In genomic region chr6:125843593-125843992, GRCh38 we compare ENCODE assay signal across 18 cellular contexts. TPM values are rescaled to one million over a fixed set of nuclear protein-coding genes. Genes with fewer than 3 reads are reported as not detected.
DNase-seq lines count a peak whose midpoint lies in the region; ATAC-seq and TF ChIP-seq lines count a peak whose summit lies in the region.
"Had no signal": no experiment of that assay in that cellular context is flagged by ENCODE, and none has a peak within 500 bp of the region (broad histone marks: within the 10 kb centered on the region; RNA-seq: fewer than 3 reads in every experiment).

No MANE protein-coding gene starts in this region.

- CTCF ChIA-PET in OCI-LY7 (lab: Charles Lee; ENCODE audit: unreplicated experiment), result no interaction called here
- CTCF ChIA-PET in CD4-positive, alpha-beta memory T cell (lab: Charles Lee; ENCODE audit: partially characterized antibody), result interaction anchor here (1.1 to 1.9 kb wide), 2 partner anchors 14 to 62 kb away, joined by 3 to 8 read pairs; no protein-coding TSS in a partner anchor
- CTCF ChIA-PET in CD8-positive, alpha-beta T cell (lab: Charles Lee), result no interaction called here

- H3K27ac Mint-ChIP-seq in CD4-positive, alpha-beta memory T cell, result peak overlapping the region in 2 of 7 donors; percentile 19 to 32
- H3K27ac Mint-ChIP-seq in CD8-positive, alpha-beta T cell, result no peak overlapping the region
- H3K27ac Mint-ChIP-seq: activated CD4-positive, alpha-beta T cell treated with anti-CD3 and anti-CD28 coated beads, Interleukin-2, amount 10 ng/mL, durations not matched to agents 24 days and 14 days had no signal

- peaks cover 10 to 28% (median 15%) of the 10 kb centered on the region in 4 donors for H3K4me1 Mint-ChIP-seq in CD4-positive, alpha-beta memory T cell
- peaks cover 8% of the 10 kb centered on the region for H3K4me1 Mint-ChIP-seq in CD8-positive, alpha-beta T cell (ENCODE audit: low read depth)
- H3K4me1 Mint-ChIP-seq: activated CD4-positive, alpha-beta T cell treated with anti-CD3 and anti-CD28 coated beads, Interleukin-2, amount 10 ng/mL, durations not matched to agents 24 days and 14 days had no signal

- intact Hi-C loops in OCI-LY7 (cut with micrococcal nuclease; ENCODE audit: unreplicated experiment) (no loop called here), spleen (cut with DNase I; ENCODE audit: low total_unique reads) (no loop called here)
- intact Hi-C loops in CD4-positive, alpha-beta memory T cell (cut with micrococcal nuclease), result no loop called here
- intact Hi-C loops in CD8-positive, alpha-beta T cell (cut with DNase I, micrococcal nuclease), result no loop called here

- POLR2A ChIA-PET in OCI-LY7 (lab: Charles Lee), result interaction anchor here (1.2 to 1.4 kb wide), 2 partner anchors 15 to 52 kb away, joined by 3 to 4 read pairs; no protein-coding TSS in a partner anchor
- POLR2A ChIA-PET in CD4-positive, alpha-beta memory T cell (lab: Charles Lee; ENCODE audit: partially characterized antibody), result interaction anchor here (1.5 kb wide), 1 partner anchor 9 kb away, joined by 3 read pairs; no protein-coding TSS in a partner anchor
- POLR2A ChIA-PET in CD8-positive, alpha-beta T cell (lab: Charles Lee), result interaction anchor here (1.5 kb wide), 1 partner anchor 53 kb away, joined by 5 read pairs; the partner anchor contains the start of gene NCOA7

- no peak for TF ChIP-seq CTCF in HL-60 (IDR thresholded peaks at IDR 0.05; ENCODE audit: insufficient read depth, low read length)
- TF ChIP-seq CTCF in OCI-LY7 (conservative IDR thresholded peaks at IDR 0.05; ENCODE audit: low read length), result no peak
- TF ChIP-seq CTCF in spleen (IDR thresholded peaks at IDR 0.05 in 8 of 11, conservative IDR thresholded peaks at IDR 0.05 in 3 of 11), result no peak
- TF ChIP-seq CTCF in CD8-positive, alpha-beta T cell (IDR thresholded peaks at IDR 0.05), result no peak

- BruUV-seq in OCI-LY7 (replicated peaks; lab: Mats Ljungman, UMichigan), result no TSS peak

- peak overlapping the region; percentile 54 for H3K27ac ChIP-seq in HL-60 (replicated peaks)
- no peak overlapping the region for H3K27ac ChIP-seq in OCI-LY7 (ENCODE audit: low read depth, low read length, poor library complexity, severe bottlenecking)
- H3K27ac ChIP-seq in cingulate gyrus (ENCODE audit: low read depth, low read length), result peak overlapping the region; percentile 89
- peak overlapping the region in 7 of 8 donors; percentile 31 to 72 (median 68) for H3K27ac ChIP-seq in spleen
- no peak overlapping the region for H3K27ac ChIP-seq in CD4-positive, alpha-beta memory T cell (ENCODE audit: low read depth, low read length)
- no peak overlapping the region for H3K27ac ChIP-seq in CD8-positive, alpha-beta T cell (ENCODE audit: low read depth, low read length)
- H3K27ac ChIP-seq: SJCRH30, suprapubic skin had no signal

- peaks cover 4 to 8% of the 10 kb centered on the region in 2 donors for H3K36me3 Mint-ChIP-seq in CD4-positive, alpha-beta memory T cell
- H3K36me3 Mint-ChIP-seq in CD8-positive, alpha-beta T cell, result peaks cover 3% of the 10 kb centered on the region

- no peak overlapping the region; the same call in 1 of the 2 replicates for H2AFZ ChIP-seq in OCI-LY7 (ENCODE audit: low read length)

- WGBS in spleen, 5 donors, result 38 to 74% (median 57%) methylated on average over 1 of the region's 1 CpG

- H3K4me3 Mint-ChIP-seq in CD4-positive, alpha-beta memory T cell, result no peak overlapping the region
- no peak overlapping the region for H3K4me3 Mint-ChIP-seq in CD8-positive, alpha-beta T cell
- H3K4me3 Mint-ChIP-seq: activated CD4-positive, alpha-beta T cell treated with anti-CD3 and anti-CD28 coated beads, Interleukin-2, amount 10 ng/mL, durations not matched to agents 24 days and 14 days had no signal

- peaks cover 32% of the 10 kb centered on the region; the same call in 1 of the 2 replicates for H3K79me2 ChIP-seq in OCI-LY7 (ENCODE audit: insufficient read depth, low read depth, low read length)

- H3K36me3 ChIP-seq in OCI-LY7 (ENCODE audit: insufficient read depth, low read length) (peaks cover 5% of the 10 kb centered on the region; the same call in 1 of the 2 replicates), spleen (no peaks in the 10 kb centered on the region)
- no peaks in the 10 kb centered on the region for H3K36me3 ChIP-seq in CD4-positive, alpha-beta memory T cell (ENCODE audit: insufficient read depth, low read length)
- H3K36me3 ChIP-seq in CD8-positive, alpha-beta T cell (ENCODE audit: insufficient read depth, low read length), result no peaks in the 10 kb centered on the region
- H3K36me3 ChIP-seq: SJCRH30, suprapubic skin had no signal

- H4K20me1 ChIP-seq in OCI-LY7 (ENCODE audit: insufficient read depth, low read length), result no peaks in the 10 kb centered on the region

- peak overlapping the region; percentile 39 for H3K4me2 ChIP-seq in OCI-LY7 (ENCODE audit: low read length)

- DNase-seq in HL-60 (ENCODE audit: low read depth in 1 of 2, low spot score in 1 of 2) (peak in 1 of 2 experiments; percentile 81), OCI-LY7 (ENCODE audit: low spot score) (peak; percentile 14), spleen (no peak), DMS53 (lab: John Stamatoyannopoulos, UW) (no peak)
- DNase-seq in CD4-positive, alpha-beta memory T cell, result no peak
- no peak for DNase-seq in CD8-positive, alpha-beta T cell
- DNase-seq: activated CD4-positive, alpha-beta T cell treated with anti-CD3 and anti-CD28 coated beads, Interleukin-2, amount 10 ng/mL, durations not matched to agents 24 days and 14 days; activated naive CD4-positive, alpha-beta T cell; mucosa of descending colon; NCI-H1694; NCI-H345; NK-92 treated with Interleukin-12 subunit alpha and Interleukin-12 subunit beta, amount 100 ng/mL, for 24 hours; nucleus accumbens; SJCRH30; stimulated activated CD4-positive, alpha-beta T cell treated with anti-CD3 and anti-CD28 coated beads, Interleukin-2, amount 100 ng/mL, for 48 hours had no signal

- H3K9me3 Mint-ChIP-seq in CD4-positive, alpha-beta memory T cell, result peaks cover 0 to 1% (median 0%) of the 10 kb centered on the region in 8 donors
- no peaks in the 10 kb centered on the region for H3K9me3 Mint-ChIP-seq in CD8-positive, alpha-beta T cell

- H3K4me3 ChIP-seq in HL-60 (replicated peaks; ENCODE audit: insufficient read depth, low read length) (no peak overlapping the region), OCI-LY7 (ENCODE audit: low read depth, low read length, poor library complexity, severe bottlenecking) (no peak overlapping the region), spleen (no peak overlapping the region)
- H3K4me3 ChIP-seq in CD4-positive, alpha-beta memory T cell (ENCODE audit: low read length in 2 of 2), result no peak overlapping the region
- no peak overlapping the region for H3K4me3 ChIP-seq in CD8-positive, alpha-beta T cell (ENCODE audit: low read depth, low read length)
- H3K4me3 ChIP-seq: mucosa of descending colon, SJCRH30, suprapubic skin had no signal

- no peaks in the 10 kb centered on the region for H3K9me3 ChIP-seq in OCI-LY7 (ENCODE audit: low read length)
- H3K9me3 ChIP-seq in spleen, result no peaks in the 10 kb centered on the region
- no peaks in the 10 kb centered on the region for H3K9me3 ChIP-seq in CD4-positive, alpha-beta memory T cell (ENCODE audit: control insufficient read depth in 1 of 2, low read length in 2 of 2)
- H3K9me3 ChIP-seq in CD8-positive, alpha-beta T cell (ENCODE audit: low read length), result no peaks in the 10 kb centered on the region
- H3K9me3 ChIP-seq: mucosa of descending colon, SJCRH30, suprapubic skin had no signal

- no peak for ATAC-seq in HG03571 (IDR thresholded peaks at IDR 0.05; ENCODE audit: unreplicated experiment)
- ATAC-seq in CD8-positive, alpha-beta T cell, result no peak
- ATAC-seq: mucosa of descending colon had no signal

- H3K27me3 ChIP-seq in HL-60 (ENCODE audit: insufficient read depth, poor library complexity, severe bottlenecking), result no peaks in the 10 kb centered on the region
- H3K27me3 ChIP-seq in spleen (replicated peaks in 1 of 7), result no peaks in the 10 kb centered on the region
- H3K27me3 ChIP-seq in CD4-positive, alpha-beta memory T cell (ENCODE audit: insufficient read depth, low read length), result no peaks in the 10 kb centered on the region
- no peaks in the 10 kb centered on the region for H3K27me3 ChIP-seq in CD8-positive, alpha-beta T cell (ENCODE audit: insufficient read depth, low read length)
- H3K27me3 ChIP-seq: SJCRH30, suprapubic skin had no signal

- no peak for TF ChIP-seq POLR2A in spleen (IDR thresholded peaks at IDR 0.05)

- peaks cover 18% of the 10 kb centered on the region for H3K4me1 ChIP-seq in OCI-LY7 (ENCODE audit: insufficient read depth, low read length, poor library complexity, severe bottlenecking)
- peaks cover 0 to 43% (median 26%) of the 10 kb centered on the region in 6 donors for H3K4me1 ChIP-seq in spleen
- H3K4me1 ChIP-seq in CD4-positive, alpha-beta memory T cell (ENCODE audit: insufficient read depth, low read length), result peaks cover 21% of the 10 kb centered on the region
- no peaks in the 10 kb centered on the region for H3K4me1 ChIP-seq in CD8-positive, alpha-beta T cell (ENCODE audit: insufficient read depth, low read length)
- H3K4me1 ChIP-seq: SJCRH30 had no signal

- H3K27me3 Mint-ChIP-seq in CD4-positive, alpha-beta memory T cell, result no peaks in the 10 kb centered on the region
- no peaks in the 10 kb centered on the region for H3K27me3 Mint-ChIP-seq in CD8-positive, alpha-beta T cell (ENCODE audit: low read depth)
- H3K27me3 Mint-ChIP-seq: activated CD4-positive, alpha-beta T cell treated with anti-CD3 and anti-CD28 coated beads, Interleukin-2, amount 10 ng/mL, durations not matched to agents 24 days and 14 days had no signal

- no peaks in the 10 kb centered on the region for H3K9me2 ChIP-seq in OCI-LY7 (ENCODE audit: insufficient read depth, low read length)

RNA-seq across cellular contexts. Expression of gene NCOA7, which starts 52.8 kb away (rescaled TPM):
- 14.8 and 18.1 TPM in 2 replicates for total RNA-seq in OCI-LY7 (2014; rRNA removed; shearing (Covaris generic))
- 49.0 and 52.2 TPM in 2 replicates for total RNA-seq in OCI-LY7 (2022)
- 10 to 100 TPM; 27.9 to 84.3 (median 50.7) TPM for total RNA-seq in spleen
- 10 to 100 TPM; 11.8 to 18.2 (median 12.9) TPM for polyA plus RNA-seq in spleen
- 10 to 100 TPM; 73.6 to 75.1 TPM for total RNA-seq in CD4-positive, alpha-beta memory T cell
- 10 to 100 TPM; 16.9 to 53.5 TPM for polyA plus RNA-seq in CD4-positive, alpha-beta memory T cell
- 10 to 100 TPM; 27.2 to 28.6 TPM for total RNA-seq in CD8-positive, alpha-beta T cell

Comparison
In these comparisons a context has a peak if more than half of its experiments do, and no peak if none do; other contexts are left out.
1. H3K27ac ChIP-seq: peak in HL-60 (single experiment), cingulate gyrus (single experiment) and spleen (7 of 8); none in OCI-LY7 (single experiment), CD4-positive, alpha-beta memory T cell (single experiment) and CD8-positive, alpha-beta T cell (single experiment).